Comparison of ENCODE assay signal across 1 cellular context in genomic region chr4:56910172-56910967, GRCh38.
TF ChIP-seq lines count a peak whose summit lies in the region.

No MANE protein-coding gene starts in this region.

TF ChIP-seq in K562, 482 proteins besides CTCF, POLR2A, EP300 and RAD21 (continued from another document):
- TF ChIP-seq MNT (conservative IDR thresholded peaks at IDR 0.05) (0 out of 4 replicates have a peak, but pooled peaks of 1 of the 2 experiments have one; percentile 7), MYC (IDR thresholded peaks at IDR 0.05; ENCODE audit: low read depth, low read length) (0 out of 2 replicates have a peak, but pooled peaks have one; percentile 18), MYC (CRISPR knock-in tag; IDR thresholded peaks at IDR 0.05; ENCODE audit: borderline replicate concordance, low read depth) (no peak), CBFA2T3 (IDR thresholded peaks at IDR 0.05) (peak; percentile 37; the same call in 1 of the 2 replicates), ZNF134 (CRISPR knock-in tag; conservative IDR thresholded peaks at IDR 0.05) (no peak), NFE2 (IDR thresholded peaks at IDR 0.05; ENCODE audit: low read depth) (peak; percentile 17), POLR2AphosphoS5 (IDR thresholded peaks at IDR 0.05; ENCODE audit: control insufficient read depth, insufficient read depth, low read depth, low read length) (peak; percentile 29; the same call in 1 of the 2 replicates), YY1 (IDR thresholded peaks at IDR 0.05; ENCODE audit: borderline replicate concordance in 1 of 3, control insufficient read depth in 1 of 3, extremely low read depth in 1 of 3, insufficient read depth in 3 of 3, insufficient read length in 1 of 3, insufficient replicate concordance in 2 of 3, low read depth in 1 of 3, low read length in 2 of 3) (peak in 2 of 3 experiments; percentile 12 to 50), KDM1A (IDR thresholded peaks at IDR 0.05) (peak in 1 of 2 experiments; percentile 15; a peak in 1 of 4 replicates), SP1 (CRISPR knock-in tag; IDR thresholded peaks at IDR 0.05) (no peak), CTCFL (IDR thresholded peaks at IDR 0.05; ENCODE audit: borderline replicate concordance, insufficient read depth, low read depth, low read length, poor library complexity, severe bottlenecking) (no peak), PKNOX1 (IDR thresholded peaks at IDR 0.05) (peak; percentile 14; the same call in 1 of the 2 replicates)
